Comparison of ENCODE assay signal across 1 cellular context in the genomic region with DNA sequence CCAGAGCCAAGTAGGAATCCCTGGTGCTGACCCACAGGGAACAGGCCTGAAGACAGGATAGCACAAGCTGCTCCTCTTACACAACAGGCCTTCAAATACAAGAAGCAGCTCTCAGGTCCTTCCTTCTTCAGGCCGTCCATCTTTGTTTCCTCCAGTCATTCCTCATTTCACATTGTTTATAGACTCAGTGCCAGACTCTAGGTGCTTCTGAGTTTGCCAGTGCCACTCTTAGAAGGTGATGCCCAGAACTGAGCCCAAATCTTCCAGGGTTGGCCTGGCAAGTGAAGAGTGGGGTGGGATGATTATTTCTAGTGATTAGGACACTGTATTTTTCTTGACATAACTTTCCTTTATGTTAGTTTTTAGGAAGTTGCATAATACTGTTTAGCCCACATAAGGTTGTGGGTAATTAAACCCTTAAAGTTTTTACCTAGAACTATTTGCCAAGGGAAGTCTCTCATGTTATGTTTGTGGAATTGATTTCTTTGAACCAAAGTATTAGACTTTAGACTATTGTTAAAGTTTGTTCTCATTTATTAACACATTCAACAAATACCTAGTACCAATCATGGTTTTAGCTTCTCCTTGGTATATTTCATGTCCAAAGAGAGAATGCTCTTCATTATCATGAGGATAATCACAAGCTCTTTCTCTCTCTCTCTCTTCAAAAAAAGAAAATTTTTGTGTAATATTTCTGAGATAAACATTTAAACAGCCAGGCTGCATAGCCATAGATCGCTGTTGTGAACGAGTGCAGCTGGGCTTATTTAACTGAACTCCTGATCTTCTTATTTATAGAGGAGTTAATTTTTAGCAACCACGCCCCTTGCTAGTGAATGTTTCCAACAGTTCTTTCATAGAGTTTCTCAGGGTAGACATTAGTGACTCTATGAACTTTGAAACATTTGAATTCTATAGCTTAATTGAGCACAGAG.
TF ChIP-seq lines count a peak whose summit lies in the region.

No MANE protein-coding gene starts in this region.

TF ChIP-seq in A549, 52 proteins besides CTCF, POLR2A, EP300 and RAD21 (continued from another document):
- TF ChIP-seq, protein P1, sequence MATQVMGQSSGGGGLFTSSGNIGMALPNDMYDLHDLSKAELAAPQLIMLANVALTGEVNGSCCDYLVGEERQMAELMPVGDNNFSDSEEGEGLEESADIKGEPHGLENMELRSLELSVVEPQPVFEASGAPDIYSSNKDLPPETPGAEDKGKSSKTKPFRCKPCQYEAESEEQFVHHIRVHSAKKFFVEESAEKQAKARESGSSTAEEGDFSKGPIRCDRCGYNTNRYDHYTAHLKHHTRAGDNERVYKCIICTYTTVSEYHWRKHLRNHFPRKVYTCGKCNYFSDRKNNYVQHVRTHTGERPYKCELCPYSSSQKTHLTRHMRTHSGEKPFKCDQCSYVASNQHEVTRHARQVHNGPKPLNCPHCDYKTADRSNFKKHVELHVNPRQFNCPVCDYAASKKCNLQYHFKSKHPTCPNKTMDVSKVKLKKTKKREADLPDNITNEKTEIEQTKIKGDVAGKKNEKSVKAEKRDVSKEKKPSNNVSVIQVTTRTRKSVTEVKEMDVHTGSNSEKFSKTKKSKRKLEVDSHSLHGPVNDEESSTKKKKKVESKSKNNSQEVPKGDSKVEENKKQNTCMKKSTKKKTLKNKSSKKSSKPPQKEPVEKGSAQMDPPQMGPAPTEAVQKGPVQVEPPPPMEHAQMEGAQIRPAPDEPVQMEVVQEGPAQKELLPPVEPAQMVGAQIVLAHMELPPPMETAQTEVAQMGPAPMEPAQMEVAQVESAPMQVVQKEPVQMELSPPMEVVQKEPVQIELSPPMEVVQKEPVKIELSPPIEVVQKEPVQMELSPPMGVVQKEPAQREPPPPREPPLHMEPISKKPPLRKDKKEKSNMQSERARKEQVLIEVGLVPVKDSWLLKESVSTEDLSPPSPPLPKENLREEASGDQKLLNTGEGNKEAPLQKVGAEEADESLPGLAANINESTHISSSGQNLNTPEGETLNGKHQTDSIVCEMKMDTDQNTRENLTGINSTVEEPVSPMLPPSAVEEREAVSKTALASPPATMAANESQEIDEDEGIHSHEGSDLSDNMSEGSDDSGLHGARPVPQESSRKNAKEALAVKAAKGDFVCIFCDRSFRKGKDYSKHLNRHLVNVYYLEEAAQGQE (IDR thresholded peaks at IDR 0.05) = no peak
- no peak for TF ChIP-seq ZFP36 (IDR thresholded peaks at IDR 0.05; ENCODE audit: borderline replicate concordance, partially characterized antibody)
- TF ChIP-seq, protein P2, sequence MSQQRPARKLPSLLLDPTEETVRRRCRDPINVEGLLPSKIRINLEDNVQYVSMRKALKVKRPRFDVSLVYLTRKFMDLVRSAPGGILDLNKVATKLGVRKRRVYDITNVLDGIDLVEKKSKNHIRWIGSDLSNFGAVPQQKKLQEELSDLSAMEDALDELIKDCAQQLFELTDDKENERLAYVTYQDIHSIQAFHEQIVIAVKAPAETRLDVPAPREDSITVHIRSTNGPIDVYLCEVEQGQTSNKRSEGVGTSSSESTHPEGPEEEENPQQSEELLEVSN (IDR thresholded peaks at IDR 0.05; ENCODE audit: borderline replicate concordance, low read depth) = no peak
- TF ChIP-seq, protein P3, sequence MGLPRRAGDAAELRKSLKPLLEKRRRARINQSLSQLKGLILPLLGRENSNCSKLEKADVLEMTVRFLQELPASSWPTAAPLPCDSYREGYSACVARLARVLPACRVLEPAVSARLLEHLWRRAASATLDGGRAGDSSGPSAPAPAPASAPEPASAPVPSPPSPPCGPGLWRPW (IDR thresholded peaks at IDR 0.05) = no peak
- no peak for TF ChIP-seq HEYL (CRISPR knock-in tag; IDR thresholded peaks at IDR 0.05)
- TF ChIP-seq ZNF302 (CRISPR knock-in tag; IDR thresholded peaks at IDR 0.05) = no peak
- TF ChIP-seq, protein P4, sequence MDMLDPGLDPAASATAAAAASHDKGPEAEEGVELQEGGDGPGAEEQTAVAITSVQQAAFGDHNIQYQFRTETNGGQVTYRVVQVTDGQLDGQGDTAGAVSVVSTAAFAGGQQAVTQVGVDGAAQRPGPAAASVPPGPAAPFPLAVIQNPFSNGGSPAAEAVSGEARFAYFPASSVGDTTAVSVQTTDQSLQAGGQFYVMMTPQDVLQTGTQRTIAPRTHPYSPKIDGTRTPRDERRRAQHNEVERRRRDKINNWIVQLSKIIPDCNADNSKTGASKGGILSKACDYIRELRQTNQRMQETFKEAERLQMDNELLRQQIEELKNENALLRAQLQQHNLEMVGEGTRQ (IDR thresholded peaks at IDR 0.05) = no peak
- no peak for TF ChIP-seq FOXS1 (CRISPR knock-in tag; IDR thresholded peaks at IDR 0.05)
- TF ChIP-seq POLR2AphosphoS2 (conservative IDR thresholded peaks at IDR 0.05; ENCODE audit: low read length) = no peak
- TF ChIP-seq, protein P5, sequence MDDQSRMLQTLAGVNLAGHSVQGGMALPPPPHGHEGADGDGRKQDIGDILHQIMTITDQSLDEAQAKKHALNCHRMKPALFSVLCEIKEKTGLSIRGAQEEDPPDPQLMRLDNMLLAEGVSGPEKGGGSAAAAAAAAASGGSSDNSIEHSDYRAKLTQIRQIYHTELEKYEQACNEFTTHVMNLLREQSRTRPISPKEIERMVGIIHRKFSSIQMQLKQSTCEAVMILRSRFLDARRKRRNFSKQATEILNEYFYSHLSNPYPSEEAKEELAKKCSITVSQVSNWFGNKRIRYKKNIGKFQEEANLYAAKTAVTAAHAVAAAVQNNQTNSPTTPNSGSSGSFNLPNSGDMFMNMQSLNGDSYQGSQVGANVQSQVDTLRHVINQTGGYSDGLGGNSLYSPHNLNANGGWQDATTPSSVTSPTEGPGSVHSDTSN (IDR thresholded peaks at IDR 0.05) = no peak
